30 cellular contexts compared by ENCODE assay signal in genomic region chr16:84254080-84254479, GRCh38. TPM values are rescaled to one million over a fixed set of nuclear protein-coding genes. Genes with fewer than 3 reads are reported as not detected.
"Had no signal": no experiment of that assay in that cellular context is flagged by ENCODE, and none has a peak within 500 bp of the region (broad histone marks: within the 10 kb centered on the region; RNA-seq: fewer than 3 reads in every experiment).

No MANE protein-coding gene starts in this region.

- H3K27ac ChIP-seq: coronary artery, esophagus squamous epithelium, heart left ventricle, left lung, pancreas, thoracic aorta, tibial nerve, upper lobe of left lung had no signal

- H3K36me3 Mint-ChIP-seq: natural killer cell; stimulated activated effector memory CD8-positive, alpha-beta T cell treated with anti-CD3 and anti-CD28 coated beads, Interleukin-12 subunit alpha, Interleukin-12 subunit beta, amount 100 ng/mL, for 72 hours had no signal

- DNase-seq: dermis blood vessel endothelial cell; effector memory CD4-positive, alpha-beta T cell; erythroblast; esophagus squamous epithelium; heart left ventricle; hippocampal formation; left cardiac atrium; left lung; natural killer cell; pancreas; stimulated activated CD4-positive, alpha-beta T cell treated with anti-CD3 and anti-CD28 coated beads, Interleukin-2, amount 100 ng/mL, for 24 hours; stimulated activated CD4-positive, alpha-beta T cell treated with anti-CD3 and anti-CD28 coated beads, Interleukin-4, amount 100 ng/mL, for 24 hours; stimulated activated naive CD8-positive, alpha-beta T cell treated with anti-CD3 and anti-CD28 coated beads, Interleukin-15, Interleukin-2, amounts not matched to agents 100 U/mL and 50 U/mL, for 24 hours; upper lobe of left lung had no signal

- H3K4me1 ChIP-seq: esophagus squamous epithelium, heart left ventricle, left lung, pancreas, tibial nerve, upper lobe of left lung had no signal

- H3K9me3 Mint-ChIP-seq: natural killer cell; stimulated activated effector memory CD8-positive, alpha-beta T cell treated with anti-CD3 and anti-CD28 coated beads, Interleukin-12 subunit alpha, Interleukin-12 subunit beta, amount 100 ng/mL, for 72 hours had no signal

- H3K27ac Mint-ChIP-seq: natural killer cell; progenitor cell of endocrine pancreas; stimulated activated effector memory CD8-positive, alpha-beta T cell treated with anti-CD3 and anti-CD28 coated beads, Interleukin-12 subunit alpha, Interleukin-12 subunit beta, amount 100 ng/mL, for 72 hours had no signal

- H3K27me3 ChIP-seq: esophagus squamous epithelium, heart left ventricle, tibial nerve, upper lobe of left lung had no signal

- H3K36me3 ChIP-seq: esophagus squamous epithelium, heart left ventricle, left lung, pancreas, thoracic aorta, tibial nerve, upper lobe of left lung had no signal

- H3K4me1 Mint-ChIP-seq: natural killer cell; stimulated activated effector memory CD8-positive, alpha-beta T cell treated with anti-CD3 and anti-CD28 coated beads, Interleukin-12 subunit alpha, Interleukin-12 subunit beta, amount 100 ng/mL, for 72 hours had no signal

- H3K4me3 ChIP-seq: coronary artery, esophagus squamous epithelium, heart left ventricle, left lung, pancreas, thoracic aorta, tibial nerve, upper lobe of left lung had no signal

- H3K9me3 ChIP-seq: esophagus squamous epithelium, pancreas, thoracic aorta had no signal

- ATAC-seq: heart left ventricle; left cardiac atrium; left lung; natural killer cell; pancreas; sciatic nerve; stimulated activated effector memory CD8-positive, alpha-beta T cell treated with anti-CD3 and anti-CD28 coated beads, Interleukin-12 subunit alpha, Interleukin-12 subunit beta, amount 100 ng/mL, for 72 hours; stimulated activated naive CD8-positive, alpha-beta T cell treated with anti-CD3 and anti-CD28 coated beads, Interleukin-15, Interleukin-2, amounts not matched to agents 100 U/mL and 50 U/mL, for 24 hours had no signal

- H3K4me3 Mint-ChIP-seq: natural killer cell; stimulated activated effector memory CD8-positive, alpha-beta T cell treated with anti-CD3 and anti-CD28 coated beads, Interleukin-12 subunit alpha, Interleukin-12 subunit beta, amount 100 ng/mL, for 72 hours had no signal

RNA-seq across cellular contexts. Expression of gene KCNG4, which starts 14.3 kb away (rescaled TPM):
- total RNA-seq: dermis blood vessel endothelial cell, esophagus squamous epithelium, frontal cortex, glomerular endothelial cell, heart left ventricle, kidney epithelial cell, left cardiac atrium, left lung, lower leg skin, lung microvascular endothelial cell, mesenteric fat pad, mononuclear cell, natural killer cell, omental fat pad, pancreas, progenitor cell of endocrine pancreas, sciatic nerve, skeletal muscle tissue, thoracic aorta, upper lobe of left lung had no signal
- polyA plus RNA-seq: heart left ventricle, neural cell had no signal

RNA-seq across cellular contexts. Expression of gene WFDC1, which starts 40.6 kb away (rescaled TPM):
- total RNA-seq: dermis blood vessel endothelial cell, glomerular endothelial cell, lung microvascular endothelial cell, natural killer cell had no signal
- polyA plus RNA-seq: neural cell had no signal
